In the genomic region with DNA sequence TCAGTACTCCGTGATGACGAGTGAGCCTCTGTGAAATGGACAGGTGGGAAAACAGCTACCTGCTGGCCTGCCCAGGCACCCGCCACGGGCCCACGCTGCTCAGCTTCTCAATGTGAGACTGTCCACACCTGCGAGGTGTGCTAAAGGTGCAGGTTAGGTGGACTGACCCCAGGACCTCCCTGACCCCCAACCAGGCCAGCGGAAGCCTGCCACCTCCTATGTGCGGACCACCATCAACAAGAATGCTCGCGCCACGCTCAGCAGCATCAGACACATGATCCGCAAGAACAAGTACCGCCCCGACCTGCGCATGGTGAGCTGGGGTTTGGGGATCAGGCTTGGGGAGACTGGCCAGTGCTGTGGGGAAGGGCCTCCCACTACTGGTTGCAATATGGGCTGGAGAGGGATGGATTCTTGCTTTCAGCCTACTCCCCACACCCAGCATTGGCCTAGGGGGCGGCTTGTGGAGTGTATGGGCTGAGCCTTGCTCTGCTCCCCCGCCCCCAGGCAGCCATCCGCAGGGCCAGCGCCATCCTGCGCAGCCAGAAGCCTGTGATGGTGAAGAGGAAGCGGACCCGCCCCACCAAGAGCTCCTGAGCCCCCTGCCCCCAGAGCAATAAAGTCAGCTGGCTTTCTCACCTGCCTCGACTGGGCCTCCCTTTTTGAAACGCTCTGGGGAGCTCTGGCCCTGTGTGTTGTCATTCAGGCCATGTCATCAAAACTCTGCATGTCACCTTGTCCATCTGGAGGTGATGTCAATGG, we compare ENCODE assay signal across 10 cellular contexts. TPM values are rescaled to one million over a fixed set of nuclear protein-coding genes. Genes with fewer than 3 reads are reported as not detected.
A peak's percentile ranks its signal among the peaks of the same experiment; 100 is the strongest.
DNase-seq lines count a peak whose midpoint lies in the region; ATAC-seq, FAIRE-seq and TF ChIP-seq lines count a peak whose summit lies in the region.
"Had no signal": no experiment of that assay in that cellular context is flagged by ENCODE, and none has a peak within 500 bp of the region (broad histone marks: within the 10 kb centered on the region; RNA-seq: fewer than 3 reads in every experiment).

No MANE protein-coding gene starts in this region.

- H3K4me2 ChIP-seq in PC-3 (ENCODE audit: low read length) (peak overlapping the region; percentile 90), parathyroid adenoma (ENCODE audit: low read length) (peak overlapping the region; percentile 14)

- intact Hi-C loops in PC-3 (cut with micrococcal nuclease): loop anchor here (5.0 to 10.0 kb wide), 2 partner anchors 96 to 173 kb away; no protein-coding TSS in a partner anchor

- H4K20me1 ChIP-seq in PC-3 (ENCODE audit: low read length): peaks cover 54% of the 10 kb centered on the region

- peaks cover 7% of the 10 kb centered on the region for H3F3A ChIP-seq in PC-3 (ENCODE audit: low read length, unreplicated experiment)

- TF ChIP-seq CTCF in GM12865 (IDR thresholded peaks at IDR 0.05; ENCODE audit: insufficient read depth, low read depth, low read length, missing control alignments) (no peak), PC-3 (conservative IDR thresholded peaks at IDR 0.05; ENCODE audit: low read depth, low read length) (no peak), endothelial cell (IDR thresholded peaks at IDR 0.05; ENCODE audit: unreplicated experiment) (no peak), parathyroid adenoma (IDR thresholded peaks at IDR 0.05) (no peak)

- ATAC-seq in PC-3 (no peak), HG03354 (IDR thresholded peaks at IDR 0.05; ENCODE audit: poor library complexity, severe bottlenecking, unreplicated experiment) (no peak)

- H3K9ac ChIP-seq in PC-3 (ENCODE audit: low read length) (peak overlapping the region; percentile 95), parathyroid adenoma (no peak overlapping the region)

- H3K27ac ChIP-seq in PC-3 (ENCODE audit: low read length) (no peak overlapping the region), parathyroid adenoma (no peak overlapping the region)

- DNase-seq in GM12865 (ENCODE audit: low read depth) (no peak), PC-3 (no peak), endothelial cell (ENCODE audit: low spot score) (no peak), AG08396 (ENCODE audit: low spot score) (no peak), HTR-8/SVneo (ENCODE audit: insufficient read length, low spot score) (no peak)
- no peak for DNase-seq in stimulated activated naive CD4-positive, alpha-beta T cell treated with Interleukin-2 at 50 U/mL for 16 hours (lab: John Stamatoyannopoulos, UW)
- DNase-seq: activated CD4-positive, CD25-positive, alpha-beta regulatory T cell treated with anti-CD3 and anti-CD28 coated beads, Interleukin-2, amount 50 U/mL, for 72 hours had no signal

- no peaks in the 10 kb centered on the region for H3K27me3 ChIP-seq in PC-3 (ENCODE audit: low read length)
- no peaks in the 10 kb centered on the region for H3K27me3 ChIP-seq in parathyroid adenoma (ENCODE audit: control insufficient read depth, insufficient read depth, low read length)

- H3K4me1 ChIP-seq in PC-3 (ENCODE audit: insufficient read depth, low read length) (peaks cover 32% of the 10 kb centered on the region), parathyroid adenoma (peaks cover 20% of the 10 kb centered on the region)

- H3K9me3 ChIP-seq in PC-3 (ENCODE audit: low read length) (no peaks in the 10 kb centered on the region), parathyroid adenoma (ENCODE audit: control insufficient read depth, low read length) (no peaks in the 10 kb centered on the region)

- H3K36me3 ChIP-seq in PC-3 (ENCODE audit: low read depth, low read length) (peaks cover 36% of the 10 kb centered on the region), parathyroid adenoma (ENCODE audit: control insufficient read depth, insufficient read depth, low read length) (no peaks in the 10 kb centered on the region)

- H3K36me3 Mint-ChIP-seq in endothelial cell (ENCODE audit: low read depth, unreplicated experiment): peaks cover 18% of the 10 kb centered on the region

- no peak overlapping the region for H2AFZ ChIP-seq in PC-3 (ENCODE audit: low read length)
- H2AFZ ChIP-seq in parathyroid adenoma: no peak overlapping the region

- H3K9me3 Mint-ChIP-seq in endothelial cell (ENCODE audit: unreplicated experiment): no peaks in the 10 kb centered on the region

- H3K27me3 Mint-ChIP-seq in endothelial cell (ENCODE audit: unreplicated experiment): peaks cover 29% of the 10 kb centered on the region

- CTCF ChIA-PET in PC-3 (lab: Charles Lee): no interaction called here

- no TSS peak for BruUV-seq in PC-3 (replicated peaks; lab: Mats Ljungman, UMichigan)

- FAIRE-seq in HTR-8/SVneo (lab: Jason Lieb, UNC): no peak

- POLR2A ChIA-PET in PC-3 (lab: Charles Lee; ENCODE audit: unreplicated experiment): no interaction called here

- peaks cover 26% of the 10 kb centered on the region for H3K4me1 Mint-ChIP-seq in endothelial cell (ENCODE audit: unreplicated experiment)

- peak overlapping the region; percentile 95 for H3K4me3 ChIP-seq in GM12865 (ENCODE audit: low read depth, low read length)
- H3K4me3 ChIP-seq in PC-3 (ENCODE audit: low read length): peak overlapping the region; percentile 98
- no peak overlapping the region for H3K4me3 ChIP-seq in parathyroid adenoma (ENCODE audit: low read depth, low read length)

- H3K27ac Mint-ChIP-seq in endothelial cell (ENCODE audit: unreplicated experiment): no peak overlapping the region

- no peaks in the 10 kb centered on the region for H3K9me2 ChIP-seq in PC-3 (replicated peaks; ENCODE audit: low read length)

- H3K79me2 ChIP-seq in PC-3 (ENCODE audit: low read length) (peaks cover 56% of the 10 kb centered on the region), parathyroid adenoma (peaks cover 32% of the 10 kb centered on the region)

- H3K4me3 Mint-ChIP-seq in endothelial cell (ENCODE audit: unreplicated experiment): peak overlapping the region; percentile 99

RNA-seq across cellular contexts. Expression of gene RPL28, which starts 2.2 kb away (rescaled TPM):
- 550 and 836 TPM in 2 replicates for total RNA-seq in PC-3 (2014; rRNA removed)
- total RNA-seq in endothelial cell (ENCODE audit: unreplicated experiment): 3,792 TPM

RNA-seq across cellular contexts. Expression of gene TMEM238, which starts 3.8 kb away (rescaled TPM):
- total RNA-seq in PC-3 (2014; rRNA removed) (22.1 and 22.8 TPM in 2 replicates), endothelial cell (ENCODE audit: unreplicated experiment) (0.64 TPM)
- total RNA-seq: LHCN-M2 had no signal

RNA-seq across cellular contexts. Expression of gene TMEM190, which starts 11.3 kb away (rescaled TPM):
- not detected in 2 replicates for total RNA-seq in PC-3 (2014; rRNA removed)
- total RNA-seq in endothelial cell (ENCODE audit: unreplicated experiment): not detected
- total RNA-seq: LHCN-M2 had no signal

RNA-seq across cellular contexts. Expression of gene IL11, which starts 17.7 kb away (rescaled TPM):
- total RNA-seq in PC-3 (2014; rRNA removed): 7.5 and 10.7 TPM in 2 replicates
- 0.21 TPM for total RNA-seq in endothelial cell (ENCODE audit: unreplicated experiment)

RNA-seq across cellular contexts. Expression of gene UBE2S, which starts 19.7 kb away (rescaled TPM):
- 2,068 and 2,245 TPM in 2 replicates for total RNA-seq in PC-3 (2014; rRNA removed)
- total RNA-seq in endothelial cell (ENCODE audit: unreplicated experiment): 56.2 TPM

Comparison
In these comparisons a context has a peak if more than half of its experiments do, and no peak if none do; other contexts are left out.
1. RNA of gene TMEM238, which starts 3.8 kb away (total RNA-seq): 22.1 to 22.8 TPM in PC-3; 0.64 TPM in endothelial cell (single experiment); every median in the first group is over 10 times any median in the second.